ENCODE assay signal across 11 cellular contexts in the genomic region with DNA sequence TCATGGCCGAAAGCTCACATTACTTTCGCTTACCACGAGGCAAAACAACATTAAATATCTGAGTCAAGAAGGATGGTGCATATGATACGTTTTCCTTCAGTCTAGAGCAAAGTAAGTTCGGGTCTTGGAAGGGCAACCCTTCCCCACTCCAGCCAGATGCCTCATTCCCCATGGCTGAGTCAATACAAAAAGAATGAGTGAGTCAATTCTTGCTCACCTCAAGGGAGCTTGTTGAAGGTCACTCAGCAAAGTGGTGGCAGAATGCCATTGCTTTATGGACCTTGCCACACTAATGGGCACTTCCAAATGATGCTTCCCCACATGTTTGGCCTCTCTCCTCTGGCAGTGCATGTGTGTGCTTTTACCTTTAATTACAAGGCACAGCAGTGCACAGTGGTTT.
DNase-seq lines count a peak whose midpoint lies in the region; ATAC-seq, FAIRE-seq and TF ChIP-seq lines count a peak whose summit lies in the region.
"Had no signal": no experiment of that assay in that cellular context is flagged by ENCODE, and none has a peak within 500 bp of the region (broad histone marks: within the 10 kb centered on the region; RNA-seq: fewer than 3 reads in every experiment).

No MANE protein-coding gene starts in this region.

- TF ChIP-seq CTCF in mammary epithelial cell (conservative IDR thresholded peaks at IDR 0.05 in 1 of 2, IDR thresholded peaks at IDR 0.05 in 1 of 2; ENCODE audit: extremely low read depth in 1 of 2, insufficient read depth in 1 of 2, low read depth in 1 of 2, low read length in 2 of 2) (no peak), pancreas (IDR thresholded peaks at IDR 0.05) (no peak), right atrium auricular region (IDR thresholded peaks at IDR 0.05) (no peak)

- no peak overlapping the region for H3K9ac ChIP-seq in mammary epithelial cell (ENCODE audit: insufficient read depth, low read length)

- H3K36me3 ChIP-seq in mammary epithelial cell (ENCODE audit: insufficient read depth, low read length) (no peaks in the 10 kb centered on the region), pancreas (no peaks in the 10 kb centered on the region), right atrium auricular region (no peaks in the 10 kb centered on the region)

- H3K79me2 ChIP-seq in mammary epithelial cell (ENCODE audit: insufficient read depth, low read length): no peaks in the 10 kb centered on the region

- no peaks in the 10 kb centered on the region for H3K27me3 ChIP-seq in mammary epithelial cell (ENCODE audit: insufficient read depth, low read length)
- H3K27me3 ChIP-seq in pancreas: no peaks in the 10 kb centered on the region
- no peaks in the 10 kb centered on the region for H3K27me3 ChIP-seq in right atrium auricular region

- H4K20me1 ChIP-seq in mammary epithelial cell (ENCODE audit: insufficient read depth, low read length): no peaks in the 10 kb centered on the region

- H3K27ac ChIP-seq in mammary epithelial cell (ENCODE audit: insufficient read depth, low read depth, low read length) (no peak overlapping the region), pancreas (no peak overlapping the region), right atrium auricular region (no peak overlapping the region)
- H3K27ac ChIP-seq: 22Rv1 had no signal

- dilution Hi-C loops in mammary epithelial cell (cut with HindIII; ENCODE audit: low sequenced_read_pairs): no loop called here

- peak; percentile 90 to 98 (median 95) for ATAC-seq in pancreas
- ATAC-seq in GM19452 (IDR thresholded peaks at IDR 0.05; ENCODE audit: unreplicated experiment): no peak
- ATAC-seq: right cardiac atrium had no signal

- H3K4me2 ChIP-seq in mammary epithelial cell (ENCODE audit: insufficient read depth, low read depth, low read length): no peak overlapping the region

- H3K4me1 ChIP-seq in mammary epithelial cell (ENCODE audit: insufficient read depth, low read length) (peaks cover 4% of the 10 kb centered on the region), pancreas (no peaks in the 10 kb centered on the region), right atrium auricular region (no peaks in the 10 kb centered on the region)

- no peak overlapping the region for H2AFZ ChIP-seq in mammary epithelial cell (ENCODE audit: low read depth, low read length)

- CTCF ChIA-PET in mammary epithelial cell (lab: Charles Lee; ENCODE audit: low non-redundant PET): no interaction called here

- intact Hi-C loops in mammary epithelial cell (cut with micrococcal nuclease) (no loop called here), pancreas (cut with DNase I) (no loop called here)

- H3K4me3 ChIP-seq in mammary epithelial cell (replicated peaks in 1 of 3; ENCODE audit: insufficient read depth in 1 of 3, low read depth in 2 of 3, low read length in 3 of 3) (no peak overlapping the region), pancreas (no peak overlapping the region), right atrium auricular region (no peak overlapping the region)

- 40% methylated on average over 5 of the region's 5 CpGs for WGBS in mammary epithelial cell (ENCODE audit: low coverage, missing lambda C conversion rate)
- 57 to 62% methylated on average over 5 of the region's 5 CpGs for WGBS in pancreas, 2 donors

- DNase-seq in DMS153 (lab: John Stamatoyannopoulos, UW) (peak; percentile 2), DMS153 treated with DMSO at 0.1 percent for 48 hours (lab: John Stamatoyannopoulos, UW; ENCODE audit: unreplicated experiment) (no peak), NCI-H1105 (lab: John Stamatoyannopoulos, UW) (peak; percentile 74), mammary epithelial cell (peak; percentile 66), pancreas (peak in 4 of 6 donors; percentile 51 to 90 (median 75)), SIG-M5 (lab: John Stamatoyannopoulos, UW) (no peak), right atrium auricular region (ENCODE audit: low spot score) (no peak)
- DNase-seq: NCI-H510A, right cardiac atrium had no signal

- in situ Hi-C loops in mammary epithelial cell (cut with MboI; ENCODE audit: low sequenced_read_pairs in 2 of 2): no loop called here

- no TSS peak for BruUV-seq in mammary epithelial cell (replicated peaks; lab: Mats Ljungman, UMichigan)

- no peak for FAIRE-seq in pancreas (lab: Jason Lieb, UNC)

- H3K9me3 ChIP-seq in mammary epithelial cell (replicated peaks; ENCODE audit: insufficient read depth, low read length) (no peaks in the 10 kb centered on the region), pancreas (no peaks in the 10 kb centered on the region), right atrium auricular region (no peaks in the 10 kb centered on the region)

Comparison
In these comparisons a context has a peak if more than half of its experiments do, and no peak if none do; other contexts are left out.
1. DNase-seq: peak in DMS153 (single experiment), NCI-H1105 (single experiment), mammary epithelial cell (single experiment) and pancreas (4 of 6); none in DMS153 treated with DMSO at 0.1 percent for 48 hours (single experiment), SIG-M5 (single experiment) and right atrium auricular region (single experiment).